Comparison of ENCODE assay signal across 20 cellular contexts in genomic region chr20:25654487-25654886, GRCh38. TPM values are rescaled to one million over a fixed set of nuclear protein-coding genes. Genes with fewer than 3 reads are reported as not detected.
DNase-seq lines count a peak whose midpoint lies in the region; ATAC-seq, FAIRE-seq and TF ChIP-seq lines count a peak whose summit lies in the region.
"Had no signal": no experiment of that assay in that cellular context is flagged by ENCODE, and none has a peak within 500 bp of the region (broad histone marks: within the 10 kb centered on the region; RNA-seq: fewer than 3 reads in every experiment).

No MANE protein-coding gene starts in this region.

- no peaks in the 10 kb centered on the region for H4K20me1 ChIP-seq in HepG2 (ENCODE audit: insufficient read depth, low read length)
- H4K20me1 ChIP-seq: BLaER1 treated with 17β-estradiol and CSF1 and Interleukin-3, amounts not matched to agents 10 nM and 100 nM had no signal

- H3K27ac Mint-ChIP-seq in progenitor cell of endocrine pancreas, result no peak overlapping the region
- H3K27ac Mint-ChIP-seq: B cell; CD4-positive, CD25-positive, alpha-beta regulatory T cell; CD8-positive, alpha-beta memory T cell had no signal

- no peaks in the 10 kb centered on the region for H3K79me2 ChIP-seq in HepG2 (ENCODE audit: insufficient read depth, low read length)

- DNase-seq in right lobe of liver (no peak), HepG2 (ENCODE audit: low spot score) (no peak), bronchial epithelial cell (ENCODE audit: low read depth) (peak; percentile 83), foreskin keratinocyte (peak in 1 of 2 donors; percentile 61), inferior parietal cortex (ENCODE audit: extremely low spot score) (no peak), mucosa of descending colon (no peak), progenitor cell of endocrine pancreas (ENCODE audit: low spot score, unreplicated experiment) (no peak)
- DNase-seq: CD4-positive, CD25-positive, alpha-beta regulatory T cell; CD8-positive, alpha-beta memory T cell; COR-L47; DMS 273 treated with DMSO at 0.1 percent for 48 hours; DMS53; DND-41; EL; GM23248 had no signal

- peak; percentile 40 to 85 (median 56) for ATAC-seq in right lobe of liver
- ATAC-seq in HepG2, result no peak
- ATAC-seq in foreskin keratinocyte, result peak; percentile 39
- no peak for ATAC-seq in mucosa of descending colon
- ATAC-seq: GM12878 had no signal

- no peak for TF ChIP-seq RAD21 in HepG2 (CRISPR knock-in tag; IDR thresholded peaks at IDR 0.05)

- TF ChIP-seq POLR2A in right lobe of liver (IDR thresholded peaks at IDR 0.05) (no peak), HepG2 (IDR thresholded peaks at IDR 0.05; ENCODE audit: insufficient read depth in 1 of 2, low read depth in 2 of 2, low read length in 2 of 2) (no peak)

- TF ChIP-seq EP300 in HepG2 (IDR thresholded peaks at IDR 0.05; ENCODE audit: low read depth in 2 of 2, low read length in 2 of 2) (no peak), HepG2 (CRISPR knock-in tag; IDR thresholded peaks at IDR 0.05; ENCODE audit: borderline replicate concordance) (no peak)

- H3K4me2 ChIP-seq in HepG2 (ENCODE audit: low read depth, low read length), result no peak overlapping the region
- H3K4me2 ChIP-seq: BLaER1 treated with 17β-estradiol and CSF1 and Interleukin-3, amounts not matched to agents 10 nM and 100 nM had no signal

- intact Hi-C loops in right lobe of liver (cut with DNase I), result no loop called here
- intact Hi-C loops in HepG2 (cut with micrococcal nuclease; ENCODE audit: unreplicated experiment), result no loop called here
- intact Hi-C loops in mucosa of descending colon (cut with DNase I, micrococcal nuclease), result no loop called here

- H3K36me3 ChIP-seq in right lobe of liver, result no peaks in the 10 kb centered on the region
- no peaks in the 10 kb centered on the region for H3K36me3 ChIP-seq in HepG2 (replicated peaks in 1 of 2; ENCODE audit: control insufficient read depth in 1 of 2, insufficient read depth in 2 of 2, low read length in 2 of 2)
- H3K36me3 ChIP-seq in bronchial epithelial cell (ENCODE audit: control insufficient read depth, insufficient read depth, low read length), result no peaks in the 10 kb centered on the region
- no peaks in the 10 kb centered on the region for H3K36me3 ChIP-seq in mucosa of descending colon (ENCODE audit: low read depth)
- H3K36me3 ChIP-seq: HAP-1 had no signal

- CTCF ChIA-PET in HepG2 (lab: Yijun Ruan, JAX; ENCODE audit: low intra/inter-chr PET ratio, low total read pairs), result no interaction called here

- no peak overlapping the region for H3K4me3 ChIP-seq in right lobe of liver
- H3K4me3 ChIP-seq in HepG2 (replicated peaks in 1 of 3; ENCODE audit: insufficient read depth in 1 of 3, low read depth in 2 of 3, low read length in 3 of 3), result no peak overlapping the region
- H3K4me3 ChIP-seq in bronchial epithelial cell (ENCODE audit: low read depth, low read length), result no peak overlapping the region
- no peak overlapping the region for H3K4me3 ChIP-seq in mucosa of descending colon
- H3K4me3 ChIP-seq: BLaER1 treated with 17β-estradiol and CSF1 and Interleukin-3, amounts not matched to agents 10 nM and 100 nM; GM12878; GM23248; HAP-1 had no signal

- H3K27ac ChIP-seq in right lobe of liver (no peak overlapping the region), HepG2 (ENCODE audit: extremely low read length, insufficient read depth, low read length) (no peak overlapping the region), foreskin keratinocyte (no peak overlapping the region)
- H3K27ac ChIP-seq: BLaER1 treated with 17β-estradiol and CSF1 and Interleukin-3, amounts not matched to agents 10 nM and 100 nM; GM23248 had no signal

- BruUV-seq in HepG2 (replicated peaks; lab: Mats Ljungman, UMichigan), result no TSS peak

- in situ Hi-C loops in HepG2 (cut with HindIII; ENCODE audit: extremely low pct_ligation_motif_present, low pct_unique_long_range_greater_than_20kb), result loop anchor here (25.0 kb wide), 1 partner anchor 342 kb away; no protein-coding TSS in a partner anchor

- H3K27me3 ChIP-seq in right lobe of liver (no peaks in the 10 kb centered on the region), HepG2 (ENCODE audit: control insufficient read depth in 1 of 2, insufficient read depth in 2 of 2, low read length in 2 of 2) (no peaks in the 10 kb centered on the region), bronchial epithelial cell (ENCODE audit: control insufficient read depth, insufficient read depth, low read length) (no peaks in the 10 kb centered on the region), foreskin keratinocyte (no peaks in the 10 kb centered on the region)
- H3K27me3 ChIP-seq: BLaER1 treated with 17β-estradiol and CSF1 and Interleukin-3, amounts not matched to agents 10 nM and 100 nM had no signal

- H3K36me3 Mint-ChIP-seq in progenitor cell of endocrine pancreas (ENCODE audit: insufficient read depth), result peaks cover 5% of the 10 kb centered on the region

- H3K9me3 ChIP-seq in right lobe of liver, result no peaks in the 10 kb centered on the region
- no peaks in the 10 kb centered on the region for H3K9me3 ChIP-seq in HepG2 (ENCODE audit: low read length)
- no peaks in the 10 kb centered on the region for H3K9me3 ChIP-seq in mucosa of descending colon
- H3K9me3 ChIP-seq: HAP-1 had no signal

- H3K4me1 Mint-ChIP-seq in progenitor cell of endocrine pancreas (ENCODE audit: low read depth), result no peaks in the 10 kb centered on the region
- H3K4me1 Mint-ChIP-seq: B cell; CD4-positive, CD25-positive, alpha-beta regulatory T cell; CD8-positive, alpha-beta memory T cell had no signal

- no peak overlapping the region for H3K9ac ChIP-seq in HepG2 (ENCODE audit: insufficient read depth, low read depth, low read length)
- H3K9ac ChIP-seq: BLaER1 treated with 17β-estradiol and CSF1 and Interleukin-3, amounts not matched to agents 10 nM and 100 nM; GM23248 had no signal

- TF ChIP-seq CTCF in right lobe of liver (IDR thresholded peaks at IDR 0.05) (no peak), HepG2 (CRISPR knock-in tag; IDR thresholded peaks at IDR 0.05) (no peak), bronchial epithelial cell (IDR thresholded peaks at IDR 0.05; ENCODE audit: insufficient read depth, low read length, severe bottlenecking) (no peak), foreskin keratinocyte (conservative IDR thresholded peaks at IDR 0.05) (no peak), mucosa of descending colon (IDR thresholded peaks at IDR 0.05) (no peak), progenitor cell of endocrine pancreas (IDR thresholded peaks at IDR 0.05; ENCODE audit: unreplicated experiment) (no peak)

- POLR2A ChIA-PET in HepG2 (lab: Yijun Ruan, JAX), result no interaction called here

- H2AFZ ChIP-seq in HepG2 (ENCODE audit: low read length), result no peak overlapping the region
- H2AFZ ChIP-seq: GM23248 had no signal

- FAIRE-seq in HepG2 (lab: Jason Lieb, UNC) (no peak), bronchial epithelial cell (lab: Jason Lieb, UNC) (no peak)
- FAIRE-seq: GM12878, GM19239 had no signal

- peaks cover 5% of the 10 kb centered on the region for H3K9me3 Mint-ChIP-seq in progenitor cell of endocrine pancreas (ENCODE audit: low read depth)
- H3K9me3 Mint-ChIP-seq: CD4-positive, CD25-positive, alpha-beta regulatory T cell; CD8-positive, alpha-beta memory T cell had no signal

- H3K27me3 Mint-ChIP-seq in progenitor cell of endocrine pancreas, result no peaks in the 10 kb centered on the region
- H3K27me3 Mint-ChIP-seq: B cell; CD4-positive, CD25-positive, alpha-beta regulatory T cell; CD8-positive, alpha-beta memory T cell had no signal

- no peak overlapping the region for H3K4me3 Mint-ChIP-seq in progenitor cell of endocrine pancreas (ENCODE audit: low read depth)
- H3K4me3 Mint-ChIP-seq: B cell; CD4-positive, CD25-positive, alpha-beta regulatory T cell; CD8-positive, alpha-beta memory T cell had no signal

- H3K4me1 ChIP-seq in right lobe of liver (no peaks in the 10 kb centered on the region), HepG2 (ENCODE audit: insufficient read depth, low read length) (no peaks in the 10 kb centered on the region), foreskin keratinocyte (peaks cover 5% of the 10 kb centered on the region), mucosa of descending colon (ENCODE audit: low read depth) (no peaks in the 10 kb centered on the region)
- H3K4me1 ChIP-seq: BLaER1 treated with 17β-estradiol and CSF1 and Interleukin-3, amounts not matched to agents 10 nM and 100 nM; HAP-1 had no signal

RNA-seq across cellular contexts. Expression of gene NANP, which starts 30.7 kb away (rescaled TPM):
- total RNA-seq in right lobe of liver, result 1 to 10 TPM; 1.8 to 3.3 (median 2.4) TPM
- 21.5 and 31.0 TPM in 2 replicates for total RNA-seq in HepG2 (2016; rRNA removed; fragmentation: Illumina TruSeq; extraction: Trizol)
- total RNA-seq in HepG2 (2016; cell fraction: cytosol; rRNA removed; fragmentation: Illumina TruSeq; extraction: Trizol; ENCODE audit: low read depth), result 3.5 and 3.6 TPM in 2 replicates
- total RNA-seq in HepG2 (2016; cell fraction: insoluble cytoplasmic fraction; rRNA removed; fragmentation: Illumina TruSeq; extraction: Trizol), result 22.0 and 31.9 TPM in 2 replicates
- 15.3 and 16.9 TPM in 2 replicates for total RNA-seq in HepG2 (2016; cell fraction: membrane; rRNA removed; fragmentation: Illumina TruSeq; extraction: Trizol)
- 15.0 and 17.4 TPM in 2 replicates for total RNA-seq in HepG2 (2016; cell fraction: nucleus; rRNA removed; fragmentation: Illumina TruSeq; extraction: Trizol)
- 8.6 and 8.9 TPM in 2 replicates for polyA plus RNA-seq in HepG2 (2011; rRNA removed)
- 6.1 and 8.7 TPM in 2 replicates for polyA plus RNA-seq in HepG2 (2011; cell fraction: cytosol; rRNA removed)
- 3.6 and 5.3 TPM in 2 replicates for polyA plus RNA-seq in HepG2 (2011; cell fraction: nucleus; rRNA removed)
- polyA plus RNA-seq in HepG2 (2012), result 9.3 and 12.7 TPM in 2 replicates
- polyA plus RNA-seq in HepG2 (2016; cell fraction: cytosol; fragmentation: Illumina TruSeq; extraction: Trizol; ENCODE audit: low read depth), result 1.2 and 1.4 TPM in 2 replicates
- polyA plus RNA-seq in HepG2 (2016; cell fraction: insoluble cytoplasmic fraction; fragmentation: Illumina TruSeq; extraction: Trizol; ENCODE audit: low read depth), result 27.2 and 29.9 TPM in 2 replicates
- polyA plus RNA-seq in HepG2 (2016; cell fraction: membrane; fragmentation: Illumina TruSeq; extraction: Trizol; ENCODE audit: low read depth), result 5.8 and 6.1 TPM in 2 replicates
- polyA plus RNA-seq in HepG2 (2016; cell fraction: nucleus; fragmentation: Illumina TruSeq; extraction: Trizol; ENCODE audit: insufficient read depth, low read depth), result 15.0 and 15.3 TPM in 2 replicates
- polyA minus RNA-seq in HepG2 (2011; rRNA and poly(A)+ RNA removed; ENCODE audit: low replicate concordance), result 2.8 and 8.0 TPM in 2 replicates
- polyA minus RNA-seq in HepG2 (2011; cell fraction: cytosol; rRNA and poly(A)+ RNA removed), result 8.9 and 9.8 TPM in 2 replicates
- polyA minus RNA-seq in HepG2 (2011; cell fraction: nucleus; rRNA and poly(A)+ RNA removed), result 22.1 and 25.1 TPM in 2 replicates
- total RNA-seq in bronchial epithelial cell, result 2.4 and 3.4 TPM in 2 replicates
- 10.2 and 10.3 TPM in 2 replicates for total RNA-seq in foreskin keratinocyte
- 4.0 and 5.0 TPM in 2 replicates for polyA plus RNA-seq in foreskin keratinocyte
- 1 to 10 TPM; 2.5 to 4.9 (median 2.6) TPM for total RNA-seq in mucosa of descending colon
- total RNA-seq in progenitor cell of endocrine pancreas, result 3.3 and 4.0 TPM in 2 replicates

RNA-seq across cellular contexts. Expression of gene ZNF337, which starts 42.2 kb away (rescaled TPM):
- total RNA-seq in right lobe of liver (1 to 10 TPM; 2.9 to 4.8 (median 4.3) TPM), HepG2 (2016; rRNA removed; fragmentation: Illumina TruSeq; extraction: Trizol) (19.0 and 19.6 TPM in 2 replicates), bronchial epithelial cell (18.2 and 18.4 TPM in 2 replicates), foreskin keratinocyte (14.3 and 15.3 TPM in 2 replicates), mucosa of descending colon (10 to 100 TPM in 1 of 3 donors, 1 to 10 TPM in 2; 7.2 to 16.2 (median 8.3) TPM), progenitor cell of endocrine pancreas (22.0 and 22.4 TPM in 2 replicates)
- 2.2 and 3.0 TPM in 2 replicates for total RNA-seq in HepG2 (2016; cell fraction: cytosol; rRNA removed; fragmentation: Illumina TruSeq; extraction: Trizol; ENCODE audit: low read depth)
- total RNA-seq in HepG2 (2016; cell fraction: insoluble cytoplasmic fraction; rRNA removed; fragmentation: Illumina TruSeq; extraction: Trizol), result 18.2 and 18.3 TPM in 2 replicates
- 7.8 and 8.0 TPM in 2 replicates for total RNA-seq in HepG2 (2016; cell fraction: membrane; rRNA removed; fragmentation: Illumina TruSeq; extraction: Trizol)
- 24.6 and 29.8 TPM in 2 replicates for total RNA-seq in HepG2 (2016; cell fraction: nucleus; rRNA removed; fragmentation: Illumina TruSeq; extraction: Trizol)
- polyA plus RNA-seq in HepG2 (2011; rRNA removed) (17.0 and 22.8 TPM in 2 replicates), foreskin keratinocyte (6.2 and 6.7 TPM in 2 replicates)
- 5.9 and 8.4 TPM in 2 replicates for polyA plus RNA-seq in HepG2 (2011; cell fraction: cytosol; rRNA removed)
- polyA plus RNA-seq in HepG2 (2011; cell fraction: nucleus; rRNA removed), result 55.7 and 72.7 TPM in 2 replicates
- polyA plus RNA-seq in HepG2 (2012), result 15.5 and 18.3 TPM in 2 replicates
- polyA plus RNA-seq in HepG2 (2016; cell fraction: cytosol; fragmentation: Illumina TruSeq; extraction: Trizol; ENCODE audit: low read depth), result 0.73 and 0.76 TPM in 2 replicates
- 11.0 and 11.6 TPM in 2 replicates for polyA plus RNA-seq in HepG2 (2016; cell fraction: insoluble cytoplasmic fraction; fragmentation: Illumina TruSeq; extraction: Trizol; ENCODE audit: low read depth)
- 2.0 and 2.3 TPM in 2 replicates for polyA plus RNA-seq in HepG2 (2016; cell fraction: membrane; fragmentation: Illumina TruSeq; extraction: Trizol; ENCODE audit: low read depth)
- 53.5 and 55.7 TPM in 2 replicates for polyA plus RNA-seq in HepG2 (2016; cell fraction: nucleus; fragmentation: Illumina TruSeq; extraction: Trizol; ENCODE audit: insufficient read depth, low read depth)
- 9.7 and 16.6 TPM in 2 replicates for polyA minus RNA-seq in HepG2 (2011; rRNA and poly(A)+ RNA removed; ENCODE audit: low replicate concordance)
- 8.7 and 9.0 TPM in 2 replicates for polyA minus RNA-seq in HepG2 (2011; cell fraction: cytosol; rRNA and poly(A)+ RNA removed)
- polyA minus RNA-seq in HepG2 (2011; cell fraction: nucleus; rRNA and poly(A)+ RNA removed), result 34.9 and 55.6 TPM in 2 replicates

Comparison
In these comparisons a context has a peak if more than half of its experiments do, and no peak if none do; other contexts are left out.
1. ATAC-seq: peak in right lobe of liver (4 of 4) and foreskin keratinocyte (single experiment); none in HepG2 (single experiment) and mucosa of descending colon (single experiment).